In genomic region chr17:79779088-79779529, GRCh38 we compare ENCODE assay signal across 1 cellular context.
TF ChIP-seq lines count a peak whose summit lies in the region.

No MANE protein-coding gene starts in this region.

TF ChIP-seq in WTC11, 78 proteins besides CTCF, POLR2A, EP300 and RAD21 (continued from another document):
- TF ChIP-seq ARID4B (CRISPR knock-in tag; IDR thresholded peaks at IDR 0.05; ENCODE audit: borderline replicate concordance) (no peak), ATF6 (CRISPR knock-in tag; IDR thresholded peaks at IDR 0.05) (no peak)
